ENCODE assay signal across 8 cellular contexts in genomic region chr14:50001999-50002925, GRCh38.
A peak's percentile ranks its signal among the peaks of the same experiment; 100 is the strongest.
DNase-seq lines count a peak whose midpoint lies in the region; ATAC-seq and TF ChIP-seq lines count a peak whose summit lies in the region.

No MANE protein-coding gene starts in this region.

- peak overlapping the region; percentile 58 for H3K27ac ChIP-seq in HUES48 (ENCODE audit: low read depth, low read length)

- intact Hi-C loops in activated CD4-positive, alpha-beta memory T cell treated with anti-CD3 and anti-CD28 coated beads for 36 hours (cut with micrococcal nuclease): loop anchor here (1.0 to 10.0 kb wide), 11 partner anchors 9 to 367 kb away; partner anchors contain the start of genes DMAC2L, DNAAF2, L2HGDH and SOS2

- H3K4me3 ChIP-seq in HUES48 (ENCODE audit: low read depth, low read length) (no peak overlapping the region), epithelial cell of esophagus (ENCODE audit: low read length) (peak overlapping the region; percentile 4), skeletal muscle satellite cell (ENCODE audit: low read length) (peak overlapping the region; percentile 70)

- POLR2A ChIA-PET in activated CD4-positive, alpha-beta memory T cell treated with anti-CD3 and anti-CD28 coated beads for 36 hours (lab: Charles Lee): interaction anchor here (0.6 to 6.5 kb wide), 36 partner anchors 10 to 1840 kb away, joined by 3 to 262 read pairs (median 12); partner anchors contain the start of genes ARF6, MGAT2, NEMF and RPL36AL

- H3K4me1 ChIP-seq in HUES48 (ENCODE audit: control insufficient read depth, insufficient read depth, low read length) (peaks cover 40% of the 10 kb centered on the region), skeletal muscle satellite cell (ENCODE audit: control insufficient read depth, insufficient read depth, low read length) (peaks cover 54% of the 10 kb centered on the region)

- no peak overlapping the region for H3K9ac ChIP-seq in HUES48 (ENCODE audit: low read depth, low read length)
- H3K9ac ChIP-seq in skeletal muscle satellite cell (ENCODE audit: low read depth, low read length): peak overlapping the region; percentile 82

- H3K4me2 ChIP-seq in skeletal muscle satellite cell (ENCODE audit: low read length): peak overlapping the region; percentile 89

- no peaks in the 10 kb centered on the region for H3K9me3 ChIP-seq in HUES48 (ENCODE audit: control insufficient read depth, insufficient read depth, low read length)
- H3K9me3 ChIP-seq in skeletal muscle satellite cell (replicated peaks; ENCODE audit: low read length): no peaks in the 10 kb centered on the region

- CTCF ChIA-PET in activated CD4-positive, alpha-beta memory T cell treated with anti-CD3 and anti-CD28 coated beads for 36 hours (lab: Charles Lee): interaction anchor here (0.8 to 4.2 kb wide), 20 partner anchors 9 to 150 kb away, joined by 3 to 41 read pairs (median 4); partner anchors contain the start of gene NEMF

- peak; percentile 28 for ATAC-seq in GM18508 (IDR thresholded peaks at IDR 0.05; ENCODE audit: insufficient read depth, unreplicated experiment)

- peaks cover 37% of the 10 kb centered on the region for H3K27me3 ChIP-seq in HUES48 (ENCODE audit: control insufficient read depth, insufficient read depth, low read length)
- H3K27me3 ChIP-seq in skeletal muscle satellite cell (ENCODE audit: control insufficient read depth, insufficient read depth, low read length): no peaks in the 10 kb centered on the region

- peak overlapping the region; percentile 71 for H3K4me3 Mint-ChIP-seq in activated CD4-positive, alpha-beta memory T cell treated with anti-CD3 and anti-CD28 coated beads for 36 hours

- H3K27me3 Mint-ChIP-seq in activated CD4-positive, alpha-beta memory T cell treated with anti-CD3 and anti-CD28 coated beads for 36 hours: no peaks in the 10 kb centered on the region

- H3K9me3 Mint-ChIP-seq in activated CD4-positive, alpha-beta memory T cell treated with anti-CD3 and anti-CD28 coated beads for 36 hours: no peaks in the 10 kb centered on the region

- TF ChIP-seq CTCF in epithelial cell of esophagus (IDR thresholded peaks at IDR 0.05; ENCODE audit: insufficient read depth, low read depth, low read length, missing control alignments): no peak

- H3K36me3 Mint-ChIP-seq in activated CD4-positive, alpha-beta memory T cell treated with anti-CD3 and anti-CD28 coated beads for 36 hours: peaks cover 10% of the 10 kb centered on the region

- peaks cover 57% of the 10 kb centered on the region for H3K4me1 Mint-ChIP-seq in activated CD4-positive, alpha-beta memory T cell treated with anti-CD3 and anti-CD28 coated beads for 36 hours (ENCODE audit: low read depth)

- peak overlapping the region; percentile 95 for H3K27ac Mint-ChIP-seq in activated CD4-positive, alpha-beta memory T cell treated with anti-CD3 and anti-CD28 coated beads for 36 hours

- H3K36me3 ChIP-seq in HUES48 (ENCODE audit: control insufficient read depth, insufficient read depth, low read length) (no peaks in the 10 kb centered on the region), skeletal muscle satellite cell (ENCODE audit: insufficient read depth, low read length) (no peaks in the 10 kb centered on the region)

- DNase-seq in activated CD4-positive, alpha-beta memory T cell treated with anti-CD3 and anti-CD28 coated beads for 36 hours: peak; percentile 89
- no peak for DNase-seq in epithelial cell of esophagus (ENCODE audit: low read depth)
- DNase-seq in NCI-H146 treated with DMSO at 0.1 percent for 48 hours (lab: John Stamatoyannopoulos, UW; ENCODE audit: unreplicated experiment): no peak
- DNase-seq in middle frontal gyrus (ENCODE audit: extremely low spot score, low spot score): no peak
- DNase-seq in AG20443 (ENCODE audit: low spot score): no peak
